Comparison of ENCODE assay signal across 1 cellular context in the genomic region with DNA sequence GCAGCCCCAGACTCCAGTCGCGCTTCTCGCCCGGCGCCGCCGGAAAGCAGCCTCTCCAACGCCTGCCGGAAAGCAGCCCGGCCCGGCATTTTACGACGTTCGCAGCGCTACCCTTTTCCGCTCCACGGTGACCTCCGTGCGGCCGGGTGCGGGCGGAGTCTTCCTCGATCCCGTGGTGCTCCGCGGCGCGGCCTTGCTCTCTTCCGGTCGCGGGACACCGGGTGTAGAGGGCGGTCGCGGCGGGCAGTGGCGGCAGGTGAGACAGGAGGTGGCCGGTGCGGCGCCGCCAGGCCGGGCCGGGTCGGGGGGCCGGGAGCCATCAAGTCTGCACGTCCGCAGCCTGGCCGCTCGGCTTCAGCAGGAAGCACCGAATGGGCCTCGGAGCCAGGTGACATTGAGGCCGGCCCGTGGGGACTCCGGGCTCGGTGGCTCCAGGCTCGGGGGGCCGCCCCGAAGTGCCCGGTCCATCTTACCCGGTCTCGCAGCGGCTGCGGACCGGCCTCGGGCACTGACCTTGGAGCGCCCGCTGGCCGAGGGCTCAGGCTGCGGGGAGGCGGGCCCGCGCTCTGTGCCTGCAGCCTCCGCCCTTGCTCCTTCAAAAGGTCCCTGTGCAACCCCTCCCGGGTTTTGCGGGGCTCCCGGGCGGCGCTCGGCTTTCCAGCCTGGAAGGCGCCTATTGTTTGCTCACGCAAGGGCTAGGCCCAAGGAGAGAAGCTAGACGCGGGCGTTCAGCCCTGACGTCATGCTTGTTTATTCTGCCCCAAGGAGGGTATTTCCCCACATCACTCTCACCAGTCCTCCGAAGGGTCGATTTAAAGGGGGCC.
TF ChIP-seq lines count a peak whose summit lies in the region.

A gene (plus strand): TSS at position 199 of the 824 bp plus-strand sequence. CDS start 1,511 bp downstream, outside the sequence.
A gene (minus strand): TSS at position 48 of the 824 bp plus-strand sequence. CDS start 249 bp downstream, outside the sequence.

TF ChIP-seq in HepG2, 621 proteins besides CTCF, POLR2A, EP300 and RAD21 (continued from another document and continues in another):
- TF ChIP-seq, protein P1, sequence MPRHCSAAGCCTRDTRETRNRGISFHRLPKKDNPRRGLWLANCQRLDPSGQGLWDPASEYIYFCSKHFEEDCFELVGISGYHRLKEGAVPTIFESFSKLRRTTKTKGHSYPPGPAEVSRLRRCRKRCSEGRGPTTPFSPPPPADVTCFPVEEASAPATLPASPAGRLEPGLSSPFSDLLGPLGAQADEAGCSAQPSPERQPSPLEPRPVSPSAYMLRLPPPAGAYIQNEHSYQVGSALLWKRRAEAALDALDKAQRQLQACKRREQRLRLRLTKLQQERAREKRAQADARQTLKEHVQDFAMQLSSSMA (CRISPR knock-in tag; IDR thresholded peaks at IDR 0.05): peak; percentile 98
- TF ChIP-seq GTF3A (CRISPR knock-in tag; conservative IDR thresholded peaks at IDR 0.05) (no peak), CEBPG (CRISPR knock-in tag; IDR thresholded peaks at IDR 0.05) (peak; percentile 18; the same call in 1 of the 2 replicates), HOXA3 (CRISPR knock-in tag; IDR thresholded peaks at IDR 0.05) (peak; percentile 89), MTA1 (CRISPR knock-in tag; IDR thresholded peaks at IDR 0.05; ENCODE audit: borderline replicate concordance) (peak; percentile 61; the same call in 1 of the 2 replicates), KMT2B (CRISPR knock-in tag; IDR thresholded peaks at IDR 0.05) (peak; percentile 93), TAF15 (IDR thresholded peaks at IDR 0.05; ENCODE audit: low read depth, low read length, poor library complexity, severe bottlenecking) (peak; percentile 80), ZNF768 (CRISPR knock-in tag; IDR thresholded peaks at IDR 0.05) (no peak; the same call in 1 of the 2 replicates), RBM39 (IDR thresholded peaks at IDR 0.05; ENCODE audit: low read depth, low read length, poor library complexity, severe bottlenecking) (peak; percentile 43), RBFOX2 (IDR thresholded peaks at IDR 0.05; ENCODE audit: low read depth, low read length) (peak; percentile 98), SALL2 (CRISPR knock-in tag; IDR thresholded peaks at IDR 0.05) (peak; percentile 81), SMARCC2 (IDR thresholded peaks at IDR 0.05) (no peak), DNMT1 (CRISPR knock-in tag; IDR thresholded peaks at IDR 0.05) (peak; percentile 75; the same call in 1 of the 2 replicates), ZNF777 (CRISPR knock-in tag; IDR thresholded peaks at IDR 0.05) (peak; percentile 31; the same call in 1 of the 2 replicates), ZNF317 (CRISPR knock-in tag; IDR thresholded peaks at IDR 0.05) (no peak), NPAS2 (CRISPR knock-in tag; IDR thresholded peaks at IDR 0.05; ENCODE audit: borderline replicate concordance) (0 out of 2 replicates have a peak, but pooled peaks have one; percentile 43), NFYC (CRISPR knock-in tag; IDR thresholded peaks at IDR 0.05) (no peak; the same call in 1 of the 2 replicates), ZNF260 (CRISPR knock-in tag; IDR thresholded peaks at IDR 0.05; ENCODE audit: borderline replicate concordance, low read depth) (0 out of 2 replicates have a peak, but pooled peaks have one; percentile 36), LCORL (IDR thresholded peaks at IDR 0.05) (no peak), LCORL (CRISPR knock-in tag; IDR thresholded peaks at IDR 0.05) (peak; percentile 67), ZFYVE20 (CRISPR knock-in tag; IDR thresholded peaks at IDR 0.05; ENCODE audit: borderline replicate concordance, low read depth) (peak; percentile 47; the same call in 1 of the 2 replicates), ZNF839 (CRISPR knock-in tag; IDR thresholded peaks at IDR 0.05; ENCODE audit: borderline replicate concordance) (peak; percentile 89; the same call in 1 of the 2 replicates), SYNCRIP (IDR thresholded peaks at IDR 0.05; ENCODE audit: insufficient read depth, low read depth, low read length) (no peak), ZNF546 (CRISPR knock-in tag; conservative IDR thresholded peaks at IDR 0.05) (peak; percentile 86), ZNF720 (CRISPR knock-in tag; IDR thresholded peaks at IDR 0.05) (no peak), ZNF660 (CRISPR knock-in tag; IDR thresholded peaks at IDR 0.05; ENCODE audit: borderline replicate concordance, low read depth) (no peak), SRSF4 (IDR thresholded peaks at IDR 0.05; ENCODE audit: low read depth, low read length, poor library complexity, severe bottlenecking) (no peak), AKAP8 (CRISPR knock-in tag; IDR thresholded peaks at IDR 0.05) (peak; percentile 77; the same call in 1 of the 2 replicates), ZNF331 (CRISPR knock-in tag; IDR thresholded peaks at IDR 0.05) (peak; percentile 73; the same call in 1 of the 2 replicates), ZNF883 (CRISPR knock-in tag; IDR thresholded peaks at IDR 0.05; ENCODE audit: not compliant biosample characterization) (no peak), ZNF572 (CRISPR knock-in tag; IDR thresholded peaks at IDR 0.05) (0 out of 2 replicates have a peak, but pooled peaks have one; percentile 82), ZFP1 (CRISPR knock-in tag; IDR thresholded peaks at IDR 0.05) (peak; percentile 15; the same call in 1 of the 2 replicates), XRCC5 (optimal IDR thresholded peaks at IDR 0.05; ENCODE audit: low read length) (peak; percentile 20)
- TF ChIP-seq, protein P2, sequence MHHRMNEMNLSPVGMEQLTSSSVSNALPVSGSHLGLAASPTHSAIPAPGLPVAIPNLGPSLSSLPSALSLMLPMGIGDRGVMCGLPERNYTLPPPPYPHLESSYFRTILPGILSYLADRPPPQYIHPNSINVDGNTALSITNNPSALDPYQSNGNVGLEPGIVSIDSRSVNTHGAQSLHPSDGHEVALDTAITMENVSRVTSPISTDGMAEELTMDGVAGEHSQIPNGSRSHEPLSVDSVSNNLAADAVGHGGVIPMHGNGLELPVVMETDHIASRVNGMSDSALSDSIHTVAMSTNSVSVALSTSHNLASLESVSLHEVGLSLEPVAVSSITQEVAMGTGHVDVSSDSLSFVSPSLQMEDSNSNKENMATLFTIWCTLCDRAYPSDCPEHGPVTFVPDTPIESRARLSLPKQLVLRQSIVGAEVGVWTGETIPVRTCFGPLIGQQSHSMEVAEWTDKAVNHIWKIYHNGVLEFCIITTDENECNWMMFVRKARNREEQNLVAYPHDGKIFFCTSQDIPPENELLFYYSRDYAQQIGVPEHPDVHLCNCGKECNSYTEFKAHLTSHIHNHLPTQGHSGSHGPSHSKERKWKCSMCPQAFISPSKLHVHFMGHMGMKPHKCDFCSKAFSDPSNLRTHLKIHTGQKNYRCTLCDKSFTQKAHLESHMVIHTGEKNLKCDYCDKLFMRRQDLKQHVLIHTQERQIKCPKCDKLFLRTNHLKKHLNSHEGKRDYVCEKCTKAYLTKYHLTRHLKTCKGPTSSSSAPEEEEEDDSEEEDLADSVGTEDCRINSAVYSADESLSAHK (CRISPR knock-in tag; IDR thresholded peaks at IDR 0.05; ENCODE audit: borderline replicate concordance): no peak; the same call in 1 of the 2 replicates
- TF ChIP-seq, protein P3, sequence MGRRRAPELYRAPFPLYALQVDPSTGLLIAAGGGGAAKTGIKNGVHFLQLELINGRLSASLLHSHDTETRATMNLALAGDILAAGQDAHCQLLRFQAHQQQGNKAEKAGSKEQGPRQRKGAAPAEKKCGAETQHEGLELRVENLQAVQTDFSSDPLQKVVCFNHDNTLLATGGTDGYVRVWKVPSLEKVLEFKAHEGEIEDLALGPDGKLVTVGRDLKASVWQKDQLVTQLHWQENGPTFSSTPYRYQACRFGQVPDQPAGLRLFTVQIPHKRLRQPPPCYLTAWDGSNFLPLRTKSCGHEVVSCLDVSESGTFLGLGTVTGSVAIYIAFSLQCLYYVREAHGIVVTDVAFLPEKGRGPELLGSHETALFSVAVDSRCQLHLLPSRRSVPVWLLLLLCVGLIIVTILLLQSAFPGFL (CRISPR knock-in tag; IDR thresholded peaks at IDR 0.05): no peak
- TF ChIP-seq, protein P4, sequence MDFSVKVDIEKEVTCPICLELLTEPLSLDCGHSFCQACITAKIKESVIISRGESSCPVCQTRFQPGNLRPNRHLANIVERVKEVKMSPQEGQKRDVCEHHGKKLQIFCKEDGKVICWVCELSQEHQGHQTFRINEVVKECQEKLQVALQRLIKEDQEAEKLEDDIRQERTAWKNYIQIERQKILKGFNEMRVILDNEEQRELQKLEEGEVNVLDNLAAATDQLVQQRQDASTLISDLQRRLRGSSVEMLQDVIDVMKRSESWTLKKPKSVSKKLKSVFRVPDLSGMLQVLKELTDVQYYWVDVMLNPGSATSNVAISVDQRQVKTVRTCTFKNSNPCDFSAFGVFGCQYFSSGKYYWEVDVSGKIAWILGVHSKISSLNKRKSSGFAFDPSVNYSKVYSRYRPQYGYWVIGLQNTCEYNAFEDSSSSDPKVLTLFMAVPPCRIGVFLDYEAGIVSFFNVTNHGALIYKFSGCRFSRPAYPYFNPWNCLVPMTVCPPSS (IDR thresholded peaks at IDR 0.05): no peak
- TF ChIP-seq, protein P5, sequence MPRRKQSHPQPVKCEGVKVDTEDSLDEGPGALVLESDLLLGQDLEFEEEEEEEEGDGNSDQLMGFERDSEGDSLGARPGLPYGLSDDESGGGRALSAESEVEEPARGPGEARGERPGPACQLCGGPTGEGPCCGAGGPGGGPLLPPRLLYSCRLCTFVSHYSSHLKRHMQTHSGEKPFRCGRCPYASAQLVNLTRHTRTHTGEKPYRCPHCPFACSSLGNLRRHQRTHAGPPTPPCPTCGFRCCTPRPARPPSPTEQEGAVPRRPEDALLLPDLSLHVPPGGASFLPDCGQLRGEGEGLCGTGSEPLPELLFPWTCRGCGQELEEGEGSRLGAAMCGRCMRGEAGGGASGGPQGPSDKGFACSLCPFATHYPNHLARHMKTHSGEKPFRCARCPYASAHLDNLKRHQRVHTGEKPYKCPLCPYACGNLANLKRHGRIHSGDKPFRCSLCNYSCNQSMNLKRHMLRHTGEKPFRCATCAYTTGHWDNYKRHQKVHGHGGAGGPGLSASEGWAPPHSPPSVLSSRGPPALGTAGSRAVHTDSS (CRISPR knock-in tag; conservative IDR thresholded peaks at IDR 0.05): no peak; the same call in 1 of the 2 replicates
- TF ChIP-seq, protein P6, sequence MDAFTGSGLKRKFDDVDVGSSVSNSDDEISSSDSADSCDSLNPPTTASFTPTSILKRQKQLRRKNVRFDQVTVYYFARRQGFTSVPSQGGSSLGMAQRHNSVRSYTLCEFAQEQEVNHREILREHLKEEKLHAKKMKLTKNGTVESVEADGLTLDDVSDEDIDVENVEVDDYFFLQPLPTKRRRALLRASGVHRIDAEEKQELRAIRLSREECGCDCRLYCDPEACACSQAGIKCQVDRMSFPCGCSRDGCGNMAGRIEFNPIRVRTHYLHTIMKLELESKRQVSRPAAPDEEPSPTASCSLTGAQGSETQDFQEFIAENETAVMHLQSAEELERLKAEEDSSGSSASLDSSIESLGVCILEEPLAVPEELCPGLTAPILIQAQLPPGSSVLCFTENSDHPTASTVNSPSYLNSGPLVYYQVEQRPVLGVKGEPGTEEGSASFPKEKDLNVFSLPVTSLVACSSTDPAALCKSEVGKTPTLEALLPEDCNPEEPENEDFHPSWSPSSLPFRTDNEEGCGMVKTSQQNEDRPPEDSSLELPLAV (CRISPR knock-in tag; conservative IDR thresholded peaks at IDR 0.05; ENCODE audit: low read depth): no peak
- TF ChIP-seq, protein P7, sequence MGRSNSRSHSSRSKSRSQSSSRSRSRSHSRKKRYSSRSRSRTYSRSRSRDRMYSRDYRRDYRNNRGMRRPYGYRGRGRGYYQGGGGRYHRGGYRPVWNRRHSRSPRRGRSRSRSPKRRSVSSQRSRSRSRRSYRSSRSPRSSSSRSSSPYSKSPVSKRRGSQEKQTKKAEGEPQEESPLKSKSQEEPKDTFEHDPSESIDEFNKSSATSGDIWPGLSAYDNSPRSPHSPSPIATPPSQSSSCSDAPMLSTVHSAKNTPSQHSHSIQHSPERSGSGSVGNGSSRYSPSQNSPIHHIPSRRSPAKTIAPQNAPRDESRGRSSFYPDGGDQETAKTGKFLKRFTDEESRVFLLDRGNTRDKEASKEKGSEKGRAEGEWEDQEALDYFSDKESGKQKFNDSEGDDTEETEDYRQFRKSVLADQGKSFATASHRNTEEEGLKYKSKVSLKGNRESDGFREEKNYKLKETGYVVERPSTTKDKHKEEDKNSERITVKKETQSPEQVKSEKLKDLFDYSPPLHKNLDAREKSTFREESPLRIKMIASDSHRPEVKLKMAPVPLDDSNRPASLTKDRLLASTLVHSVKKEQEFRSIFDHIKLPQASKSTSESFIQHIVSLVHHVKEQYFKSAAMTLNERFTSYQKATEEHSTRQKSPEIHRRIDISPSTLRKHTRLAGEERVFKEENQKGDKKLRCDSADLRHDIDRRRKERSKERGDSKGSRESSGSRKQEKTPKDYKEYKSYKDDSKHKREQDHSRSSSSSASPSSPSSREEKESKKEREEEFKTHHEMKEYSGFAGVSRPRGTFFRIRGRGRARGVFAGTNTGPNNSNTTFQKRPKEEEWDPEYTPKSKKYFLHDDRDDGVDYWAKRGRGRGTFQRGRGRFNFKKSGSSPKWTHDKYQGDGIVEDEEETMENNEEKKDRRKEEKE (IDR thresholded peaks at IDR 0.05): no peak
- TF ChIP-seq, protein P8, sequence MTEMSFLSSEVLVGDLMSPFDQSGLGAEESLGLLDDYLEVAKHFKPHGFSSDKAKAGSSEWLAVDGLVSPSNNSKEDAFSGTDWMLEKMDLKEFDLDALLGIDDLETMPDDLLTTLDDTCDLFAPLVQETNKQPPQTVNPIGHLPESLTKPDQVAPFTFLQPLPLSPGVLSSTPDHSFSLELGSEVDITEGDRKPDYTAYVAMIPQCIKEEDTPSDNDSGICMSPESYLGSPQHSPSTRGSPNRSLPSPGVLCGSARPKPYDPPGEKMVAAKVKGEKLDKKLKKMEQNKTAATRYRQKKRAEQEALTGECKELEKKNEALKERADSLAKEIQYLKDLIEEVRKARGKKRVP (CRISPR knock-in tag; IDR thresholded peaks at IDR 0.05): peak in 1 of 2 experiments; percentile 11; a peak in 1 of 4 replicates
- TF ChIP-seq, protein P9, sequence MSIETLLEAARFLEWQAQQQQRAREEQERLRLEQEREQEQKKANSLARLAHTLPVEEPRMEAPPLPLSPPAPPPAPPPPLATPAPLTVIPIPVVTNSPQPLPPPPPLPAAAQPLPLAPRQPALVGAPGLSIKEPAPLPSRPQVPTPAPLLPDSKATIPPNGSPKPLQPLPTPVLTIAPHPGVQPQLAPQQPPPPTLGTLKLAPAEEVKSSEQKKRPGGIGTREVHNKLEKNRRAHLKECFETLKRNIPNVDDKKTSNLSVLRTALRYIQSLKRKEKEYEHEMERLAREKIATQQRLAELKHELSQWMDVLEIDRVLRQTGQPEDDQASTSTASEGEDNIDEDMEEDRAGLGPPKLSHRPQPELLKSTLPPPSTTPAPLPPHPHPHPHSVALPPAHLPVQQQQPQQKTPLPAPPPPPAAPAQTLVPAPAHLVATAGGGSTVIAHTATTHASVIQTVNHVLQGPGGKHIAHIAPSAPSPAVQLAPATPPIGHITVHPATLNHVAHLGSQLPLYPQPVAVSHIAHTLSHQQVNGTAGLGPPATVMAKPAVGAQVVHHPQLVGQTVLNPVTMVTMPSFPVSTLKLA (IDR thresholded peaks at IDR 0.05): no peak
- TF ChIP-seq, protein P10, sequence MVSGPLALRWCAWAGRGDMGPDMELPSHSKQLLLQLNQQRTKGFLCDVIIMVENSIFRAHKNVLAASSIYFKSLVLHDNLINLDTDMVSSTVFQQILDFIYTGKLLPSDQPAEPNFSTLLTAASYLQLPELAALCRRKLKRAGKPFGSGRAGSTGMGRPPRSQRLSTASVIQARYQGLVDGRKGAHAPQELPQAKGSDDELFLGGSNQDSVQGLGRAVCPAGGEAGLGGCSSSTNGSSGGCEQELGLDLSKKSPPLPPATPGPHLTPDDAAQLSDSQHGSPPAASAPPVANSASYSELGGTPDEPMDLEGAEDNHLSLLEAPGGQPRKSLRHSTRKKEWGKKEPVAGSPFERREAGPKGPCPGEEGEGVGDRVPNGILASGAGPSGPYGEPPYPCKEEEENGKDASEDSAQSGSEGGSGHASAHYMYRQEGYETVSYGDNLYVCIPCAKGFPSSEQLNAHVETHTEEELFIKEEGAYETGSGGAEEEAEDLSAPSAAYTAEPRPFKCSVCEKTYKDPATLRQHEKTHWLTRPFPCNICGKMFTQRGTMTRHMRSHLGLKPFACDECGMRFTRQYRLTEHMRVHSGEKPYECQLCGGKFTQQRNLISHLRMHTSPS (CRISPR knock-in tag; IDR thresholded peaks at IDR 0.05; ENCODE audit: low read depth): no peak; the same call in 1 of the 2 replicates
